ENCODE assay signal across 5 cellular contexts in the genomic region with DNA sequence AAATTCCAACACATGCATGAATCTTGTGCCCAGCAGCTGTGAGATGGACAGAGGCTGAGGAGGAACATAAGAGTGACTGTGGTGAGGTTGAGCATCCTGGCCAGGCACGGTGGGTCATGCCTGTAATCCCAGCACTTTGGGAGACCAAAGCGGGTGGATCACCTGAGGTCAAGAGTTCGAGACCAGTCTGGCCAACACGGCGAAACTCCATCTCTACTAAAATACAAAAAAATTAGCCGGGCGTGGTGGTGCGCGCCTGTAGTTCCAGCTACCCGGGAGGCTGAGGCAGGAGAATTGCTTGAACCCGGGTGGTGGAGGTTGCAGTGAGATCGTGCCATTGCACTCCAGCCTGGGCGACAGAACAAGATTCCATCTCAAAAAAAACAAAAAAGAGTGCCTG. TPM values are rescaled to one million over a fixed set of nuclear protein-coding genes. Genes with fewer than 3 reads are reported as not detected.
"Had no signal": no experiment of that assay in that cellular context is flagged by ENCODE, and none has a peak within 500 bp of the region (broad histone marks: within the 10 kb centered on the region; RNA-seq: fewer than 3 reads in every experiment).

No MANE protein-coding gene starts in this region.

RNA-seq across cellular contexts. Expression of a gene that starts 10.9 kb away (rescaled TPM):
- total RNA-seq: osteoblast had no signal
- polyA plus RNA-seq: naive thymus-derived CD4-positive, alpha-beta T cell had no signal

RNA-seq across cellular contexts. Expression of a gene that starts 41.0 kb away (rescaled TPM):
- total RNA-seq: osteoblast, smooth muscle cell, suprapubic skin, thoracic aorta had no signal
